16 cellular contexts compared by ENCODE assay signal in genomic region chr4:8703401-8703696, GRCh38.
DNase-seq lines count a peak whose midpoint lies in the region; ATAC-seq and TF ChIP-seq lines count a peak whose summit lies in the region.
"Had no signal": no experiment of that assay in that cellular context is flagged by ENCODE, and none has a peak within 500 bp of the region (broad histone marks: within the 10 kb centered on the region; RNA-seq: fewer than 3 reads in every experiment).

No MANE protein-coding gene starts in this region.

- no peak for TF ChIP-seq CTCF in upper lobe of right lung (IDR thresholded peaks at IDR 0.05)
- TF ChIP-seq CTCF in endothelial cell (IDR thresholded peaks at IDR 0.05; ENCODE audit: unreplicated experiment), result no peak
- no peak for TF ChIP-seq CTCF in PC-9 (conservative IDR thresholded peaks at IDR 0.05)

- no peak overlapping the region for H3K18ac ChIP-seq in neuronal stem cell (ENCODE audit: low read length)

- POLR2A ChIA-PET in PC-9 (lab: Charles Lee; ENCODE audit: unreplicated experiment), result no interaction called here

- no peaks in the 10 kb centered on the region for H3F3A ChIP-seq in PC-9 (ENCODE audit: insufficient read depth, low read depth)

- no peak overlapping the region for H3K14ac ChIP-seq in neuronal stem cell (ENCODE audit: low read length)

- H3K79me2 ChIP-seq in PC-9 (ENCODE audit: low read depth), result no peaks in the 10 kb centered on the region

- H3K4me2 ChIP-seq in neuronal stem cell (ENCODE audit: insufficient read depth, low read length, poor library complexity, severe bottlenecking), result no peak overlapping the region
- no peak overlapping the region for H3K4me2 ChIP-seq in PC-9
- H3K4me2 ChIP-seq: GM23338 had no signal

- no peaks in the 10 kb centered on the region for H3K9me2 ChIP-seq in PC-9 (ENCODE audit: insufficient read depth)

- WGBS in neuronal stem cell (ENCODE audit: extremely low coverage in 2 of 2, insufficient read length in 2 of 2, insufficient replicate concordance in 1 of 2), 2 donors, result no CpG with 5 or more reads among the region's 4 CpGs

- no peaks in the 10 kb centered on the region for H3K4me1 Mint-ChIP-seq in endothelial cell (ENCODE audit: unreplicated experiment)
- H3K4me1 Mint-ChIP-seq: B cell had no signal

- H3K4me3 ChIP-seq in neuronal stem cell (ENCODE audit: low read length in 2 of 2), result no peak overlapping the region
- H3K4me3 ChIP-seq in upper lobe of right lung, result no peak overlapping the region
- no peak overlapping the region for H3K4me3 ChIP-seq in PC-9
- H3K4me3 ChIP-seq: GM12878, GM23338, HAP-1 had no signal

- H3K9me3 ChIP-seq in neuronal stem cell (replicated peaks in 1 of 2; ENCODE audit: control insufficient read depth in 2 of 2, insufficient read depth in 1 of 2, low read depth in 1 of 2, low read length in 2 of 2), result no peaks in the 10 kb centered on the region
- H3K9me3 ChIP-seq in upper lobe of right lung, result no peaks in the 10 kb centered on the region
- H3K9me3 ChIP-seq in PC-9 (ENCODE audit: insufficient read depth, low read depth), result no peaks in the 10 kb centered on the region
- H3K9me3 ChIP-seq: HAP-1 had no signal

- H3K23ac ChIP-seq in neuronal stem cell (ENCODE audit: low read depth, low read length, poor library complexity), result no peak overlapping the region

- H3K9ac ChIP-seq in neuronal stem cell (ENCODE audit: low read depth, low read length, poor library complexity), result no peak overlapping the region

- no peak overlapping the region for H2AK5ac ChIP-seq in neuronal stem cell (ENCODE audit: low read depth, low read length)

- no peak overlapping the region for H2BK120ac ChIP-seq in neuronal stem cell (ENCODE audit: low read depth, low read length)

- H3K27me3 Mint-ChIP-seq in endothelial cell (ENCODE audit: unreplicated experiment), result peaks cover 6% of the 10 kb centered on the region

- ATAC-seq in upper lobe of right lung, result no peak
- ATAC-seq: GM12878, GM23338 had no signal

- no peak overlapping the region for H3K27ac Mint-ChIP-seq in endothelial cell (ENCODE audit: unreplicated experiment)
- H3K27ac Mint-ChIP-seq: B cell; CD4-positive, alpha-beta memory T cell; GM23338 had no signal

- H2BK5ac ChIP-seq in neuronal stem cell (ENCODE audit: low read length), result peak overlapping the region; percentile 10

- no peaks in the 10 kb centered on the region for H3K79me1 ChIP-seq in neuronal stem cell (ENCODE audit: low read depth, low read length)

- H3K4ac ChIP-seq in neuronal stem cell (ENCODE audit: low read length), result no peak overlapping the region

- peaks cover 6% of the 10 kb centered on the region for H3K9me3 Mint-ChIP-seq in endothelial cell (ENCODE audit: unreplicated experiment)
- H3K9me3 Mint-ChIP-seq: CD4-positive, alpha-beta memory T cell; GM23338 had no signal

- CTCF ChIA-PET in PC-9 (lab: Charles Lee), result no interaction called here

- H3K27me3 ChIP-seq in neuronal stem cell (ENCODE audit: control insufficient read depth in 3 of 3, insufficient read depth in 3 of 3, low read depth in 1 of 3, low read length in 3 of 3), result peaks cover 0 to 74% (median 0%) of the 10 kb centered on the region in 3 experiments
- H3K27me3 ChIP-seq in upper lobe of right lung, result peaks cover 41% of the 10 kb centered on the region
- H3K27me3 ChIP-seq in PC-9 (ENCODE audit: insufficient read depth, low read depth), result peaks cover 98% of the 10 kb centered on the region

- no peaks in the 10 kb centered on the region for H3K36me3 ChIP-seq in neuronal stem cell (replicated peaks in 1 of 2; ENCODE audit: control insufficient read depth in 2 of 2, insufficient read depth in 2 of 2, low read length in 2 of 2)
- H3K36me3 ChIP-seq in upper lobe of right lung, result no peaks in the 10 kb centered on the region
- H3K36me3 ChIP-seq in PC-9 (ENCODE audit: low read depth), result no peaks in the 10 kb centered on the region
- H3K36me3 ChIP-seq: HAP-1 had no signal

- in situ Hi-C loops in ACHN (cut with HindIII; ENCODE audit: low pct_ligation_motif_present, low pct_unique_long_range_greater_than_20kb, low sequenced_read_pairs), result no loop called here

- BruUV-seq in PC-9 (replicated peaks; lab: Mats Ljungman, UMichigan), result no TSS peak

- no peak overlapping the region for H4K8ac ChIP-seq in neuronal stem cell (ENCODE audit: low read depth, low read length)

- no peaks in the 10 kb centered on the region for H3K36me3 Mint-ChIP-seq in endothelial cell (ENCODE audit: low read depth, unreplicated experiment)
- H3K36me3 Mint-ChIP-seq: CD4-positive, alpha-beta memory T cell had no signal

- intact Hi-C loops in upper lobe of right lung (cut with DNase I) (no loop called here), PC-9 (cut with micrococcal nuclease; ENCODE audit: unreplicated experiment) (no loop called here)

- H2AFZ ChIP-seq in neuronal stem cell (ENCODE audit: low read length), result no peak overlapping the region
- H2AFZ ChIP-seq in PC-9, result no peak overlapping the region
- H2AFZ ChIP-seq: GM23338 had no signal

- H3K4me1 ChIP-seq in neuronal stem cell (ENCODE audit: control insufficient read depth in 2 of 2, insufficient read depth in 1 of 2, low read depth in 1 of 2, low read length in 2 of 2), result peaks cover 0 to 22% of the 10 kb centered on the region in 2 donors
- H3K4me1 ChIP-seq in upper lobe of right lung, result no peaks in the 10 kb centered on the region
- no peaks in the 10 kb centered on the region for H3K4me1 ChIP-seq in PC-9 (replicated peaks; ENCODE audit: insufficient read depth)
- H3K4me1 ChIP-seq: HAP-1 had no signal

- H2BK12ac ChIP-seq in neuronal stem cell (ENCODE audit: low read length), result no peak overlapping the region

- no peak overlapping the region for H3K4me3 Mint-ChIP-seq in endothelial cell (ENCODE audit: unreplicated experiment)
- H3K4me3 Mint-ChIP-seq: B cell; CD4-positive, alpha-beta memory T cell; GM23338 had no signal

- H4K20me1 ChIP-seq in PC-9 (ENCODE audit: insufficient read depth), result no peaks in the 10 kb centered on the region

- H4K91ac ChIP-seq in neuronal stem cell (ENCODE audit: low read depth, low read length, poor library complexity), result no peak overlapping the region

- peak; percentile 44 for DNase-seq in activated effector memory CD4-positive, alpha-beta T cell treated with anti-CD3 and anti-CD28 coated beads, Interleukin-2, amount 50 U/mL, for 16 hours
- DNase-seq in activated effector memory CD4-positive, alpha-beta T cell treated with Interleukin-2 at 50 U/mL for 16 hours, result no peak
- DNase-seq in ecto neural progenitor cell (ENCODE audit: low spot score) (peak; percentile 37), neuronal stem cell (ENCODE audit: low spot score) (no peak), upper lobe of right lung (peak; percentile 40), endothelial cell (ENCODE audit: low spot score) (no peak), PC-9 (no peak), ACHN (no peak)
- DNase-seq: 8988T; C1 segment of cervical spinal cord; CD4-positive, alpha-beta memory T cell; DMS79 had no signal

- no peak overlapping the region for H2BK15ac ChIP-seq in neuronal stem cell (ENCODE audit: low read length)

- H3K27ac ChIP-seq in neuronal stem cell (replicated peaks; ENCODE audit: low read length), result no peak overlapping the region
- no peak overlapping the region for H3K27ac ChIP-seq in upper lobe of right lung
- H3K27ac ChIP-seq in PC-9, result no peak overlapping the region

Comparison
In these comparisons a context has a peak if more than half of its experiments do, and no peak if none do; other contexts are left out.
1. DNase-seq: peak in activated effector memory CD4-positive, alpha-beta T cell treated with anti-CD3 and anti-CD28 coated beads, Interleukin-2, amount 50 U/mL, for 16 hours (single experiment), ecto neural progenitor cell (single experiment) and upper lobe of right lung (single experiment); none in activated effector memory CD4-positive, alpha-beta T cell treated with Interleukin-2 at 50 U/mL for 16 hours (single experiment), neuronal stem cell (single experiment), endothelial cell (single experiment), PC-9 (0 of 2) and ACHN (single experiment).